ENCODE assay signal across 1 cellular context in genomic region chr11:46337626-46338345, GRCh38.
A peak's percentile ranks its signal among the peaks of the same experiment; 100 is the strongest.
TF ChIP-seq lines count a peak whose summit lies in the region.

No MANE protein-coding gene starts in this region.

TF ChIP-seq in K562, 482 proteins besides CTCF, POLR2A, EP300 and RAD21:
- TF ChIP-seq ATF3 (IDR thresholded peaks at IDR 0.05) (0 out of 2 replicates have a peak, but pooled peaks have one; percentile 12), ATF3 (CRISPR knock-in tag; conservative IDR thresholded peaks at IDR 0.05) (no peak), ZBTB33 (CRISPR knock-in tag; IDR thresholded peaks at IDR 0.05) (peak; percentile 33; the same call in 1 of the 2 replicates), ZBTB40 (IDR thresholded peaks at IDR 0.05) (peak; percentile 81), ZBTB40 (CRISPR knock-in tag; IDR thresholded peaks at IDR 0.05) (peak; percentile 87), HCFC1 (IDR thresholded peaks at IDR 0.05; ENCODE audit: low read depth, low read length) (no peak)
